ENCODE assay signal across 8 cellular contexts in the genomic region with DNA sequence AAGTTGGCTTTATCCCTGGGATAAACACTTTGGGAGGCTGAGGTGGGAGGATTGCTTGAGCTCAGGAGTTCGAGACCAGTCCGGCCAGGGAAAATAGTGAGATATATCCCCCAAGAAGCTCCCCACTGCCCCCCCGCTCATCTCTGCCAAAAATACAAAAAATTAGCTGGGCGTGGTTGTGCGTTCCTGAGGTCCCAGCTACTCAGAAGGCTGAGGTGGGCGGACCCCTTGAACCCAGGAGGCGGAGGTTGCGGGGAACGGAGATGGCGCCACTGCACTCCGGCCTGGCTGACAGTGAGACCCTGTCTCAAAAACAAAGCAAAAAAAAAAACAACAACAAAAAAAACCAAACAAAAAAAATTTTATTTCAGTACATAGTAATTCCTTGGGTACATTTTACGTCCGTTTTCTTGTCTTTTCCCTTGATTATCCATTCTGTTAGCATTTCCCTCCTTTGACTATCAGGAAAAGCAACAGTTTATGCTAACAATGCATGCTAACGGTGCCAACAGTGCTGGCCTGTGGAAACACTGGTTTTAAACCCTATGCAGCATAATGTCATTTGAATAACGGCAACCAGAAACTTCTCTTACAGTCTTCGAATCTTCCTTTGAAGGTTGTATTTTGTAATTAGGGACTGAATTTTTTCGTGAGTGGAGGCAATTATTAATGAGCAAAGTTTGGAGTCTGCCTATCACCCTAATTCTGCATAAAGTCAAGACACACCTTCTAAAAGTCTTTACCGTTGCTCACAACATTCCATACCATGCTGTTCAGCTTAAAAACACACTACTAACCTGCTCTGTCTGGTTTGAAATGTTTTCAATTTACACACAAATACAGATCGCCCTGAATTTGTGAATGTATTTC. TPM values are rescaled to one million over a fixed set of nuclear protein-coding genes. Genes with fewer than 3 reads are reported as not detected.
DNase-seq lines count a peak whose midpoint lies in the region; ATAC-seq lines count a peak whose summit lies in the region.

No MANE protein-coding gene starts in this region.

- ATAC-seq in CD4-positive, CD25-positive, alpha-beta regulatory T cell (ENCODE audit: low read depth in 2 of 2), result peak in 1 of 2 donors; percentile 1
- ATAC-seq in GM21381 (IDR thresholded peaks at IDR 0.05; ENCODE audit: unreplicated experiment) (peak; percentile 11), HG03575 (IDR thresholded peaks at IDR 0.05; ENCODE audit: extremely low read depth, insufficient number of reproducible peaks, low FRiP score, unreplicated experiment) (peak; percentile 11)
- ATAC-seq in activated naive CD8-positive, alpha-beta T cell treated with anti-CD3 and anti-CD28 coated beads, Interleukin-2, amount 50 U/mL, for 24 hours, result peak; percentile 3

- peak overlapping the region; percentile 38 to 96 (median 93) for H3K27ac Mint-ChIP-seq in CD4-positive, CD25-positive, alpha-beta regulatory T cell
- peak overlapping the region; percentile 96 for H3K27ac Mint-ChIP-seq in activated naive CD8-positive, alpha-beta T cell treated with anti-CD3 and anti-CD28 coated beads, Interleukin-2, amount 50 U/mL, for 24 hours

- no peaks in the 10 kb centered on the region for H3K27me3 ChIP-seq in CD4-positive, CD25-positive, alpha-beta regulatory T cell (ENCODE audit: control insufficient read depth, insufficient read depth, low read length)
- H3K27me3 ChIP-seq in layer of hippocampus (ENCODE audit: control insufficient read depth, insufficient read depth, low read length), result no peaks in the 10 kb centered on the region

- H3K27ac ChIP-seq in CD4-positive, CD25-positive, alpha-beta regulatory T cell (ENCODE audit: insufficient read depth, low read length, poor library complexity, severe bottlenecking), result peak overlapping the region; percentile 92
- H3K27ac ChIP-seq in layer of hippocampus (ENCODE audit: low read depth, low read length), result peak overlapping the region; percentile 78
- peak overlapping the region; percentile 54 for H3K27ac ChIP-seq in temporal lobe (ENCODE audit: low read depth, low read length)

- peaks cover 0 to 12% (median 2%) of the 10 kb centered on the region in 7 donors for H3K9me3 Mint-ChIP-seq in CD4-positive, CD25-positive, alpha-beta regulatory T cell
- peaks cover 15% of the 10 kb centered on the region for H3K9me3 Mint-ChIP-seq in activated naive CD8-positive, alpha-beta T cell treated with anti-CD3 and anti-CD28 coated beads, Interleukin-2, amount 50 U/mL, for 24 hours

- DNase-seq in CD4-positive, CD25-positive, alpha-beta regulatory T cell, result no peak
- DNase-seq in activated naive CD8-positive, alpha-beta T cell treated with anti-CD3 and anti-CD28 coated beads, Interleukin-2, amount 50 U/mL, for 24 hours, result no peak
- DNase-seq in NCI-H1048 (lab: John Stamatoyannopoulos, UW), result no peak
- no peak for DNase-seq in DMS79 (lab: John Stamatoyannopoulos, UW)

- H3K36me3 ChIP-seq in CD4-positive, CD25-positive, alpha-beta regulatory T cell (ENCODE audit: control insufficient read depth, insufficient read depth, low read length), result no peaks in the 10 kb centered on the region

- H3K4me1 Mint-ChIP-seq in CD4-positive, CD25-positive, alpha-beta regulatory T cell, result peaks cover 19 to 56% (median 30%) of the 10 kb centered on the region in 4 donors
- peaks cover 33% of the 10 kb centered on the region for H3K4me1 Mint-ChIP-seq in activated naive CD8-positive, alpha-beta T cell treated with anti-CD3 and anti-CD28 coated beads, Interleukin-2, amount 50 U/mL, for 24 hours

- peaks cover 4% of the 10 kb centered on the region for H3K27me3 Mint-ChIP-seq in CD4-positive, CD25-positive, alpha-beta regulatory T cell
- no peaks in the 10 kb centered on the region for H3K27me3 Mint-ChIP-seq in activated naive CD8-positive, alpha-beta T cell treated with anti-CD3 and anti-CD28 coated beads, Interleukin-2, amount 50 U/mL, for 24 hours

- peaks cover 39% of the 10 kb centered on the region for H3K4me1 ChIP-seq in CD4-positive, CD25-positive, alpha-beta regulatory T cell (ENCODE audit: control insufficient read depth, insufficient read depth, low read length, poor library complexity, severe bottlenecking)

- peak overlapping the region; percentile 84 to 97 (median 96) for H3K4me3 Mint-ChIP-seq in CD4-positive, CD25-positive, alpha-beta regulatory T cell
- peak overlapping the region; percentile 93 for H3K4me3 Mint-ChIP-seq in activated naive CD8-positive, alpha-beta T cell treated with anti-CD3 and anti-CD28 coated beads, Interleukin-2, amount 50 U/mL, for 24 hours

- H3K4me3 ChIP-seq in CD4-positive, CD25-positive, alpha-beta regulatory T cell (ENCODE audit: low read depth, low read length), result peak overlapping the region; percentile 80

- H3K9me3 ChIP-seq in CD4-positive, CD25-positive, alpha-beta regulatory T cell (ENCODE audit: control insufficient read depth in 2 of 2, low read length in 2 of 2), result no peaks in the 10 kb centered on the region

- peaks cover 3% of the 10 kb centered on the region for H3K36me3 Mint-ChIP-seq in CD4-positive, CD25-positive, alpha-beta regulatory T cell
- H3K36me3 Mint-ChIP-seq in activated naive CD8-positive, alpha-beta T cell treated with anti-CD3 and anti-CD28 coated beads, Interleukin-2, amount 50 U/mL, for 24 hours (ENCODE audit: low read depth), result peaks cover 4% of the 10 kb centered on the region

RNA-seq across cellular contexts. Expression of a gene that starts 0.8 kb away (rescaled TPM):
- total RNA-seq in CD4-positive, CD25-positive, alpha-beta regulatory T cell, result 37.7 TPM
- polyA plus RNA-seq in CD4-positive, CD25-positive, alpha-beta regulatory T cell, result 1 to 10 TPM; 7.3 to 9.9 (median 7.7) TPM
- total RNA-seq in temporal lobe, result 56.1 TPM

RNA-seq across cellular contexts. Expression of a gene that starts 35.3 kb away (rescaled TPM):
- total RNA-seq in CD4-positive, CD25-positive, alpha-beta regulatory T cell, result 57.1 TPM
- 10 to 100 TPM; 37.7 to 48.7 (median 44.7) TPM for polyA plus RNA-seq in CD4-positive, CD25-positive, alpha-beta regulatory T cell
- 6.6 TPM for total RNA-seq in temporal lobe
